10 cellular contexts compared by ENCODE assay signal in the genomic region with DNA sequence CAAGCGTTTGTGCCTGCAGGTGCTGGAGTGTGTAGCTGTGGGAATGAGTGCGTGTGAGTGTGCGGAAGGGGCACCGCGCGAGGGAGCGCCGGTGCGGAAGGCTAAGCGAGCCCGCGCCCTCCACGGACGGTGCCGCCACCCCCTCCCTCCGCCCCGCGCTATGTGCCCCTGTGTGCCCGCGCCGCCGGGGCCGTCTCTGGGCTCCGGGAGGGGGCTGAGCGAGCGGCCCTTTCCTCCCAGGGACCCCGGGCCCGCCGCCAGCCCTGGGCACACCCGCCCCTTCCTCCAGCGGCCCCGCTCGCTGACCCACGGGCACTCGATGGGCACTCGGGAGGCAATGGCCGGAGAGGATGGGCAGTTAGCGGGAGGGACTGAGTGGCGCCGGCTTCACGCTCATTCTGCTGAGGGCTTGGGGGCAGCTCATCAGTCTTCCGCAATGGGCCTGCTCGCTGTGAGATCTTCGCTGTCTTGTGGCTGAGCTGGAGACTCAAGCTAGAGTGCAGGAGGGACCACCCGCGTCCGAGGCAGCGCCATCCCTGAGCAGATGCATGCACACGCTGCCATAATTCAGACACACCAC. TPM values are rescaled to one million over a fixed set of nuclear protein-coding genes. Genes with fewer than 3 reads are reported as not detected.
DNase-seq lines count a peak whose midpoint lies in the region; ATAC-seq and TF ChIP-seq lines count a peak whose summit lies in the region.
"Had no signal": no experiment of that assay in that cellular context is flagged by ENCODE, and none has a peak within 500 bp of the region (broad histone marks: within the 10 kb centered on the region; RNA-seq: fewer than 3 reads in every experiment).

No MANE protein-coding gene starts in this region.

- H3K4me3 Mint-ChIP-seq in HFFc6 = peak overlapping the region; percentile 81
- H3K4me3 Mint-ChIP-seq in natural killer cell treated with Interleukin-12 subunit alpha and Interleukin-12 subunit beta and Interleukin-15 and Interleukin-18, amount 100 ng/mL, for 72 hours = peak overlapping the region; percentile 91

- TF ChIP-seq CTCF in AG04450 (IDR thresholded peaks at IDR 0.05; ENCODE audit: low read depth, low read length) (no peak), HFFc6 (IDR thresholded peaks at IDR 0.05) (no peak)

- peaks cover 49% of the 10 kb centered on the region for H3K27me3 Mint-ChIP-seq in HFFc6 (ENCODE audit: insufficient read depth)
- peaks cover 36 to 57% of the 10 kb centered on the region in 2 donors for H3K27me3 Mint-ChIP-seq in natural killer cell treated with Interleukin-12 subunit alpha and Interleukin-12 subunit beta and Interleukin-15 and Interleukin-18, amount 100 ng/mL, for 72 hours

- no peak overlapping the region for H3K27ac ChIP-seq in AG04450 (ENCODE audit: low read depth, low read length)
- no peak overlapping the region for H3K27ac ChIP-seq in effector memory CD4-positive, alpha-beta T cell (ENCODE audit: insufficient read depth, low read length, poor library complexity, severe bottlenecking)

- H3K4me1 Mint-ChIP-seq in HFFc6 (ENCODE audit: low read depth) = peaks cover 9% of the 10 kb centered on the region
- peaks cover 15 to 18% of the 10 kb centered on the region in 2 donors for H3K4me1 Mint-ChIP-seq in natural killer cell treated with Interleukin-12 subunit alpha and Interleukin-12 subunit beta and Interleukin-15 and Interleukin-18, amount 100 ng/mL, for 72 hours (ENCODE audit: low read depth in 2 of 2)

- peaks cover 29% of the 10 kb centered on the region for H3K4me1 ChIP-seq in effector memory CD4-positive, alpha-beta T cell (ENCODE audit: control insufficient read depth, insufficient read depth, low read length, poor library complexity, severe bottlenecking)

- H3K4me3 ChIP-seq in AG04450 (ENCODE audit: low read depth, low read length) = peak overlapping the region; percentile 31; the same call in 1 of the 2 replicates
- H3K4me3 ChIP-seq in effector memory CD4-positive, alpha-beta T cell (ENCODE audit: insufficient read depth, low read depth, low read length, poor library complexity, severe bottlenecking) = peak overlapping the region; percentile 63
- H3K4me3 ChIP-seq: K562 had no signal

- no peak overlapping the region for H3K27ac Mint-ChIP-seq in HFFc6
- H3K27ac Mint-ChIP-seq in natural killer cell treated with Interleukin-12 subunit alpha and Interleukin-12 subunit beta and Interleukin-15 and Interleukin-18, amount 100 ng/mL, for 72 hours = peak overlapping the region in 1 of 2 donors; percentile 29

- ATAC-seq in natural killer cell treated with Interleukin-12 subunit alpha and Interleukin-12 subunit beta and Interleukin-15 and Interleukin-18, amount 100 ng/mL, for 72 hours = peak; percentile 26 to 48
- no peak for ATAC-seq in activated CD4-positive, CD25-positive, alpha-beta regulatory T cell treated with anti-CD3 and anti-CD28 coated beads, Interleukin-2, amount 50 U/mL, for 24 hours
- ATAC-seq: K562 had no signal

- CTCF ChIA-PET in AG04450 (lab: Charles Lee) = interaction anchor here (0.5 to 1.6 kb wide), 3 partner anchors 11 to 441 kb away, joined by 3 to 5 read pairs (median 4); no protein-coding TSS in a partner anchor

- no peaks in the 10 kb centered on the region; the same call in 1 of the 2 replicates for H3K9me3 ChIP-seq in AG04450 (ENCODE audit: control insufficient read depth, insufficient read depth, low read length)
- no peaks in the 10 kb centered on the region for H3K9me3 ChIP-seq in effector memory CD4-positive, alpha-beta T cell (ENCODE audit: control insufficient read depth, low read length)

- H3K9me3 Mint-ChIP-seq in HFFc6 = no peaks in the 10 kb centered on the region
- H3K9me3 Mint-ChIP-seq in natural killer cell treated with Interleukin-12 subunit alpha and Interleukin-12 subunit beta and Interleukin-15 and Interleukin-18, amount 100 ng/mL, for 72 hours = no peaks in the 10 kb centered on the region

- H3K27me3 ChIP-seq in AG04450 (ENCODE audit: control insufficient read depth, insufficient read depth, low read length) = peaks cover 50% of the 10 kb centered on the region
- no peaks in the 10 kb centered on the region for H3K27me3 ChIP-seq in effector memory CD4-positive, alpha-beta T cell (replicated peaks; ENCODE audit: control insufficient read depth, insufficient read depth, low read length, poor library complexity, severe bottlenecking)

- H3K36me3 Mint-ChIP-seq in HFFc6 (ENCODE audit: low read depth) = no peaks in the 10 kb centered on the region
- H3K36me3 Mint-ChIP-seq in natural killer cell treated with Interleukin-12 subunit alpha and Interleukin-12 subunit beta and Interleukin-15 and Interleukin-18, amount 100 ng/mL, for 72 hours = peaks cover 4% of the 10 kb centered on the region

- POLR2A ChIA-PET in AG04450 (lab: Yijun Ruan, JAX) = no interaction called here

- no peaks in the 10 kb centered on the region for H3K36me3 ChIP-seq in effector memory CD4-positive, alpha-beta T cell (ENCODE audit: control insufficient read depth, insufficient read depth, low read length)

- DNase-seq in AG04450 (ENCODE audit: low read depth, low spot score) = no peak
- DNase-seq in HFFc6 = no peak
- no peak for DNase-seq in effector memory CD4-positive, alpha-beta T cell
- DNase-seq in natural killer cell treated with Interleukin-12 subunit alpha and Interleukin-12 subunit beta and Interleukin-15 and Interleukin-18, amount 100 ng/mL, for 72 hours (ENCODE audit: low spot score) = no peak
- no peak for DNase-seq in NCI-H69 (lab: John Stamatoyannopoulos, UW)
- DNase-seq in DMS53 treated with DMSO at 0.1 percent for 48 hours (lab: John Stamatoyannopoulos, UW; ENCODE audit: unreplicated experiment) = no peak
- no peak for DNase-seq in NCI-H748 treated with DMSO at 0.1 percent for 48 hours (lab: John Stamatoyannopoulos, UW)
- DNase-seq: NCI-H524 treated with DMSO at 0.1 percent for 48 hours had no signal

RNA-seq across cellular contexts. Expression of gene ADGRB2, which starts 8.6 kb away (rescaled TPM):
- 5.4 and 7.2 TPM in 2 replicates for polyA plus RNA-seq in AG04450 (2011; rRNA removed)
- 6.6 and 7.8 TPM in 2 replicates for polyA minus RNA-seq in AG04450 (2011; rRNA and poly(A)+ RNA removed)
- 1 to 10 TPM; 4.9 to 8.8 (median 6.4) TPM for total RNA-seq in HFFc6 (2021; fragmentation: NEBNext Ultra II Directional; extraction: Animal tissue kit (Norgen Biotek cat#: 25700))
- total RNA-seq in natural killer cell treated with Interleukin-12 subunit alpha and Interleukin-12 subunit beta and Interleukin-15 and Interleukin-18, amount 100 ng/mL, for 72 hours = 1 to 10 TPM in 1 of 2 donors, not detected in 1; 1.2 TPM

RNA-seq across cellular contexts. Expression of gene SPOCD1, which starts 43.1 kb away (rescaled TPM):
- 78.8 and 98.5 TPM in 2 replicates for polyA plus RNA-seq in AG04450 (2011; rRNA removed)
- polyA minus RNA-seq in AG04450 (2011; rRNA and poly(A)+ RNA removed) = 62.9 and 89.1 TPM in 2 replicates
- 10 to 100 TPM; 33.7 to 40.4 (median 35.8) TPM for total RNA-seq in HFFc6 (2021; fragmentation: NEBNext Ultra II Directional; extraction: Animal tissue kit (Norgen Biotek cat#: 25700))
- not detected for total RNA-seq in natural killer cell treated with Interleukin-12 subunit alpha and Interleukin-12 subunit beta and Interleukin-15 and Interleukin-18, amount 100 ng/mL, for 72 hours

Comparison
In these comparisons a context has a peak if more than half of its experiments do, and no peak if none do; other contexts are left out.
1. ATAC-seq: peak in natural killer cell treated with Interleukin-12 subunit alpha and Interleukin-12 subunit beta and Interleukin-15 and Interleukin-18, amount 100 ng/mL, for 72 hours (2 of 2); none in activated CD4-positive, CD25-positive, alpha-beta regulatory T cell treated with anti-CD3 and anti-CD28 coated beads, Interleukin-2, amount 50 U/mL, for 24 hours (0 of 2).
2. RNA of gene SPOCD1, which starts 43.1 kb away (total RNA-seq): 33.7 to 40.4 TPM in HFFc6; not detected in natural killer cell treated with Interleukin-12 subunit alpha and Interleukin-12 subunit beta and Interleukin-15 and Interleukin-18, amount 100 ng/mL, for 72 hours; every median in the first group is over 10 times any median in the second.